In the genomic region with DNA sequence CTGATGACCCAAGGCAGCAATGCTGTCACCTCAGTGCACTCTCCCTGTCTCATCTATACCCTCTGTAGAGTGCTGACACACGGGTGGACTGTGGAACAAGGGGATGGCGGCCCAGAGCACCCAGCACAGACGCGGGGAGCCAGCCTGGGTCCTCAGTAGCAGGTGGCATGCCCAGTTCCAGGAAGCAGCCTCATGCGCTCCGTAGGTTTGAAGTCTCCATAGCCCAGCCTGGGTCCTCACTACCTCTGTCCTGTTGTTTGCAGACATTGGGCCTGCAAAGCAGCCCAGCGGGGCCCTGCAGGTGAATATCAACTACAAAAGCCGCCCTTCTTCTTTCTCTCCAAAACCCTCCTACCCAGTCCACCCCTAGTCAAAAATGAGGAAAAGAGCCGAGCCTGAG, we compare ENCODE assay signal across 19 cellular contexts. TPM values are rescaled to one million over a fixed set of nuclear protein-coding genes. Genes with fewer than 3 reads are reported as not detected.
"Had no signal": no experiment of that assay in that cellular context is flagged by ENCODE, and none has a peak within 500 bp of the region (broad histone marks: within the 10 kb centered on the region; RNA-seq: fewer than 3 reads in every experiment).

No MANE protein-coding gene starts in this region.

- DNase-seq: cerebellar nuclear complex; esophagus squamous epithelium; foreskin fibroblast; immature natural killer cell; kidney; left cardiac atrium; midbrain; occipital lobe; small intestine; stimulated activated CD4-positive, alpha-beta T cell treated with anti-CD3 and anti-CD28 coated beads, Interleukin-2, amount 100 ng/mL, for 48 hours; stimulated activated naive CD4-positive, alpha-beta T cell treated with Interleukin-2 at 50 U/mL for 16 hours; thyroid gland; upper lobe of left lung had no signal

- H2AFZ ChIP-seq: neural progenitor cell had no signal

- H3K4me3 ChIP-seq: esophagus squamous epithelium, neural progenitor cell, suprapubic skin, thyroid gland, upper lobe of left lung had no signal

- H3K36me3 ChIP-seq: neural progenitor cell had no signal

- H3K9me3 ChIP-seq: esophagus squamous epithelium, suprapubic skin, thyroid gland, upper lobe of left lung had no signal

- H3K4me1 ChIP-seq: esophagus squamous epithelium, suprapubic skin, thyroid gland, upper lobe of left lung had no signal

- H3K9ac ChIP-seq: neural progenitor cell had no signal

- ATAC-seq: left cardiac atrium; natural killer cell treated with Interleukin-12 subunit alpha and Interleukin-12 subunit beta and Interleukin-15 and Interleukin-18, amount 100 ng/mL, for 72 hours; right cardiac atrium had no signal

- H3K27ac ChIP-seq: esophagus squamous epithelium, neural progenitor cell, suprapubic skin, thyroid gland, upper lobe of left lung had no signal

- H3K27me3 ChIP-seq: esophagus squamous epithelium, neural progenitor cell, suprapubic skin, thyroid gland, upper lobe of left lung had no signal

- H3K4me2 ChIP-seq: neural progenitor cell had no signal

RNA-seq across cellular contexts. Expression of a gene that starts 5.0 kb away (rescaled TPM):
- total RNA-seq: cardiac septum, epithelial cell of proximal tubule had no signal
- polyA plus RNA-seq: immature natural killer cell had no signal
